19 cellular contexts compared by ENCODE assay signal in the genomic region with DNA sequence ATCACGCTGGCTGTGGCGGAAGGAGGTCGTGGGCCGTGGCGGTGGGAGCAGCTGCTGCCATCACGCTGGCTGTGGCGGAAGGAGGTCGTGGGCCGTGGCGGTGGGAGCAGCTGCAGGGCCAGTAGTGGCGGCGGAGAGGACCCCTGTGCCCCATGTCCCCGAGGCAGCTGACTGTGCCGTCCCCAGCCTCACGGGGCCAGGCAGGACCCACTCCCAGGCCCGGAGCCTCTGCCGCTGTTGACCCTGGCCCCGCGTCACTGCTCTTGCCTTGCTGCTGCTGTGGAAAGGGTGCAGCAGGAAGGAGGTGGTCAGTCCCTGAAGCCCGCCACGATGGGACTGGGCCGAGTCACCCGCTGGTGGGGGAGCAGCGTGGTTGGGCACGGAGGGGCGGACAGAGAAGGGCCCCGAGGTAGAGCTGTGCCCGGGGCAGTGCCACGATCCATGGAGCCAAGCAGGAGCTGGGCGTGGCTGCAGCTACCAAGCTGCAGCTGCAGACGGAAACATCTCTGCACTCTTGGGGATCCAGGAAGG.
DNase-seq lines count a peak whose midpoint lies in the region; ATAC-seq, FAIRE-seq and TF ChIP-seq lines count a peak whose summit lies in the region.
"Had no signal": no experiment of that assay in that cellular context is flagged by ENCODE, and none has a peak within 500 bp of the region (broad histone marks: within the 10 kb centered on the region; RNA-seq: fewer than 3 reads in every experiment).

No MANE protein-coding gene starts in this region.

- no peak for FAIRE-seq in K562 (lab: Jason Lieb, UNC)
- FAIRE-seq: A204.1, D721Med, G401.6, GM12891, H54, HepG2 had no signal

- no peak overlapping the region for H4K8ac ChIP-seq in trophoblast cell (ENCODE audit: low read depth, low read length)

- no peak overlapping the region for H2BK120ac ChIP-seq in trophoblast cell (ENCODE audit: insufficient read depth, low read length, poor library complexity)

- no peak overlapping the region for H2BK12ac ChIP-seq in trophoblast cell (ENCODE audit: low read length)

- no peak overlapping the region for H3K4ac ChIP-seq in trophoblast cell (ENCODE audit: low read depth, low read length)

- H3K9me3 ChIP-seq in K562 (replicated peaks; ENCODE audit: control insufficient read depth, insufficient read depth, low read depth, low read length), result no peaks in the 10 kb centered on the region
- no peaks in the 10 kb centered on the region for H3K9me3 ChIP-seq in trophoblast cell (ENCODE audit: insufficient read depth, low read depth, low read length)
- H3K9me3 ChIP-seq in HAP-1, result no peaks in the 10 kb centered on the region
- H3K9me3 ChIP-seq: BE2C, Caco-2 had no signal

- no peak overlapping the region for H2AK5ac ChIP-seq in trophoblast cell (ENCODE audit: low read length)

- no peak overlapping the region for H2BK5ac ChIP-seq in trophoblast cell (ENCODE audit: low read depth, low read length, poor library complexity)

- H2AFZ ChIP-seq in K562 (ENCODE audit: low read depth, low read length), result no peak overlapping the region
- no peak overlapping the region for H2AFZ ChIP-seq in trophoblast cell (ENCODE audit: insufficient read depth, low read length, poor library complexity)
- H2AFZ ChIP-seq: GM23248 had no signal

- H3K27ac ChIP-seq in K562 (ENCODE audit: extremely low read depth, low read depth, low read length) (no peak overlapping the region), trophoblast cell (ENCODE audit: low read depth, low read length) (no peak overlapping the region)
- H3K27ac ChIP-seq: GM23248 had no signal

- CTCF ChIA-PET in K562 (lab: Yijun Ruan, JAX; ENCODE audit: low intra/inter-chr PET ratio), result no interaction called here

- H4K91ac ChIP-seq in trophoblast cell (ENCODE audit: low read depth, low read length), result no peak overlapping the region

- BruUV-seq in K562 (replicated peaks; lab: Mats Ljungman, UMichigan), result no TSS peak

- no peak overlapping the region for H3K14ac ChIP-seq in trophoblast cell (ENCODE audit: low read length)

- H3K9me1 ChIP-seq in K562 (ENCODE audit: control insufficient read depth, insufficient read depth, low read length), result no peaks in the 10 kb centered on the region

- POLR2A ChIA-PET in K562 (lab: Yijun Ruan, JAX), result interaction anchor here (0.7 kb wide), 1 partner anchor 9 kb away, joined by 4 read pairs; no protein-coding TSS in a partner anchor

- H3K79me2 ChIP-seq in K562 (ENCODE audit: control insufficient read depth, insufficient read depth, low read length), result no peaks in the 10 kb centered on the region
- no peaks in the 10 kb centered on the region for H3K79me2 ChIP-seq in trophoblast cell (ENCODE audit: control insufficient read depth, insufficient read depth, low read length, poor library complexity)

- no peak overlapping the region for H3K18ac ChIP-seq in trophoblast cell (ENCODE audit: low read length)

- no peak for TF ChIP-seq RAD21 in K562 (CRISPR knock-in tag; conservative IDR thresholded peaks at IDR 0.05 in 1 of 2, IDR thresholded peaks at IDR 0.05 in 1 of 2)

- H3K23ac ChIP-seq in trophoblast cell (ENCODE audit: low read length), result no peak overlapping the region

- no peak for TF ChIP-seq POLR2A in K562 (conservative IDR thresholded peaks at IDR 0.05)

- peak; percentile 26 for DNase-seq in H7
- no peak for DNase-seq in K562 (ENCODE audit: extremely low read depth in 1 of 4, low spot score in 3 of 4)
- DNase-seq in trophoblast cell, result no peak
- DNase-seq in HAP-1 (ENCODE audit: low spot score in 2 of 2), result no peak
- no peak for DNase-seq in 8988T
- DNase-seq in NCI-H2171 treated with DMSO at 0.1 percent for 48 hours (lab: John Stamatoyannopoulos, UW), result no peak
- DNase-seq: ACHN; BE2C; C1 segment of cervical spinal cord; Caco-2; CD4-positive, alpha-beta T cell; GM23248 had no signal

- intact Hi-C loops in K562 (cut with micrococcal nuclease), result no loop called here

- TF ChIP-seq CTCF in K562 (IDR thresholded peaks at IDR 0.05 in 2 of 3, conservative IDR thresholded peaks at IDR 0.05 in 1 of 3; ENCODE audit: insufficient read depth in 2 of 3, low read depth in 1 of 3, low read length in 3 of 3), result no peak

- H3K79me1 ChIP-seq in trophoblast cell (ENCODE audit: low read length), result no peaks in the 10 kb centered on the region

- H3K4me2 ChIP-seq in K562 (ENCODE audit: insufficient read depth, low read length) (no peak overlapping the region), trophoblast cell (ENCODE audit: low read length) (no peak overlapping the region)

- WGBS in K562 (ENCODE audit: insufficient coverage, low coverage, missing lambda C conversion rate), result 96% methylated on average over 13 of the region's 31 CpGs
- no CpG with 5 or more reads among the region's 31 CpGs for WGBS in trophoblast cell (ENCODE audit: extremely low coverage, insufficient coverage, insufficient read length)

- no peaks in the 10 kb centered on the region for H4K20me1 ChIP-seq in K562 (replicated peaks; ENCODE audit: control insufficient read depth, insufficient read depth, low read length)

- in situ Hi-C loops in K562 (cut with MboI), result no loop called here
- in situ Hi-C loops in HAP-1 (cut with MboI; ENCODE audit: low sequenced_read_pairs), result no loop called here

- H3K4me1 ChIP-seq in K562 (replicated peaks in 1 of 2; ENCODE audit: control insufficient read depth in 2 of 2, insufficient read depth in 2 of 2, low read length in 2 of 2) (peaks cover 0 to 3% of the 10 kb centered on the region in 2 experiments; a peak in 1 of 5 replicates), trophoblast cell (ENCODE audit: control insufficient read depth in 1 of 2, insufficient read depth in 2 of 2, low read length in 2 of 2) (no peaks in the 10 kb centered on the region), HAP-1 (no peaks in the 10 kb centered on the region)
- H3K4me1 ChIP-seq: BE2C had no signal

- no peaks in the 10 kb centered on the region for H3K36me3 ChIP-seq in H7 (replicated peaks; ENCODE audit: control insufficient read depth, insufficient read depth, low read length)
- peaks cover 33% of the 10 kb centered on the region for H3K36me3 ChIP-seq in K562 (ENCODE audit: control insufficient read depth, insufficient read depth, low read length)
- H3K36me3 ChIP-seq in trophoblast cell (ENCODE audit: control insufficient read depth in 1 of 2, insufficient read depth in 2 of 2, low read length in 2 of 2), result peaks cover 0 to 6% of the 10 kb centered on the region in 2 experiments
- H3K36me3 ChIP-seq in HAP-1 (replicated peaks), result no peaks in the 10 kb centered on the region
- H3K36me3 ChIP-seq: BE2C had no signal

- no peak for ATAC-seq in K562
- ATAC-seq in GM18909 (IDR thresholded peaks at IDR 0.05; ENCODE audit: poor library complexity, unreplicated experiment), result no peak
- ATAC-seq: HepG2 had no signal

- H3K4me3 ChIP-seq in H7 (ENCODE audit: insufficient read depth, low read depth, low read length) (no peak overlapping the region), K562 (no peak overlapping the region), trophoblast cell (ENCODE audit: low read depth, low read length) (no peak overlapping the region), HAP-1 (no peak overlapping the region)
- H3K4me3 ChIP-seq: GM23248 had no signal

- peak overlapping the region; percentile 31 for H4K12ac ChIP-seq in trophoblast cell (ENCODE audit: low read depth, low read length)

- no peak for TF ChIP-seq EP300 in K562 (IDR thresholded peaks at IDR 0.05; ENCODE audit: low read length)

- H3K9ac ChIP-seq in K562 (ENCODE audit: insufficient read depth in 1 of 2, low read depth in 2 of 2, low read length in 2 of 2) (no peak overlapping the region), trophoblast cell (ENCODE audit: low read length) (no peak overlapping the region)
- H3K9ac ChIP-seq: GM23248 had no signal

- H3K27me3 ChIP-seq in H7 (ENCODE audit: control insufficient read depth, insufficient read depth, low read length) (no peaks in the 10 kb centered on the region), K562 (ENCODE audit: control insufficient read depth in 2 of 2, insufficient read depth in 2 of 2, low read length in 2 of 2) (no peaks in the 10 kb centered on the region), trophoblast cell (ENCODE audit: insufficient read depth, low read length) (no peaks in the 10 kb centered on the region), HAP-1 (ENCODE audit: low read depth) (no peaks in the 10 kb centered on the region)
- H3K27me3 ChIP-seq: BE2C had no signal

TF ChIP-seq in K562, 482 proteins besides CTCF, POLR2A, EP300 and RAD21:
- TF ChIP-seq ZNF77 (CRISPR knock-in tag; IDR thresholded peaks at IDR 0.05) (no peak), POLR2G (IDR thresholded peaks at IDR 0.05; ENCODE audit: low read depth, low read length) (peak; percentile 27; the same call in 1 of the 2 replicates), HMG20B (CRISPR knock-in tag; IDR thresholded peaks at IDR 0.05) (no peak), ZNF165 (CRISPR knock-in tag; IDR thresholded peaks at IDR 0.05; ENCODE audit: borderline replicate concordance) (no peak)
